12 cellular contexts compared by ENCODE assay signal in the genomic region with DNA sequence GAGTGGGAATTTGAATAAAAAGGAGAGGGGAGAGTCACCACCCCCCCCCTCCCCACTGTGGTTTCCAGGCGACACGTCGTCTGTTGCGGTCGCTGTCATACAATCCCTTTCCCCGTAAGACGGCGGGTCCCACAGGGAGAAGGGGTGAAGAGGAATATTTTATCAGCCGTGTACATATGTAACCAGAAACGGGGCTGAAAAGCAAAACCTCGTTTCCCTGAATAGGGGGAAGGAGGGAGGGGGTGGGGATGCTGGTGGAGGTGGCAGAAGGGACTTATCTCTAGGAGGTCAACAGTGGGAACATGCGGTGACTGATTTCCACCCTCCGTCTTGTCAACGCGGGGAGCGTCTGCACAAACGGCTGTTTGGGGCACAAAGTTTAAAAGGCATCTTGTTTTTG.
"Had no signal": no experiment of that assay in that cellular context is flagged by ENCODE, and none has a peak within 500 bp of the region (broad histone marks: within the 10 kb centered on the region; RNA-seq: fewer than 3 reads in every experiment).

No MANE protein-coding gene starts in this region.

- H3K4me3 Mint-ChIP-seq: activated CD4-positive, alpha-beta memory T cell treated with anti-CD3 and anti-CD28 coated beads, Interleukin-2, amount 10 ng/mL, durations not matched to agents 7 days and 5 days; immature natural killer cell had no signal

- H3K36me3 ChIP-seq: esophagus muscularis mucosa, right atrium auricular region, tibial artery, vagina had no signal

- H3K4me1 Mint-ChIP-seq: activated CD4-positive, alpha-beta memory T cell treated with anti-CD3 and anti-CD28 coated beads, Interleukin-2, amount 10 ng/mL, durations not matched to agents 7 days and 5 days; immature natural killer cell had no signal

- H3K9me3 ChIP-seq: esophagus muscularis mucosa, right atrium auricular region, tibial artery, vagina had no signal

- DNase-seq: activated CD4-positive, alpha-beta memory T cell treated with anti-CD3 and anti-CD28 coated beads, Interleukin-2, amount 10 ng/mL, durations not matched to agents 7 days and 5 days; activated CD4-positive, alpha-beta T cell treated with anti-CD3 and anti-CD28 coated beads for 1 hour; aorta; immature natural killer cell; left cardiac atrium; midbrain; small intestine; tibial artery had no signal

- H3K27ac Mint-ChIP-seq: activated CD4-positive, alpha-beta memory T cell treated with anti-CD3 and anti-CD28 coated beads, Interleukin-2, amount 10 ng/mL, durations not matched to agents 7 days and 5 days; immature natural killer cell had no signal

- H3K4me3 ChIP-seq: esophagus muscularis mucosa, lung, right atrium auricular region, tibial artery, vagina had no signal

- H3K9me3 Mint-ChIP-seq: activated CD4-positive, alpha-beta memory T cell treated with anti-CD3 and anti-CD28 coated beads, Interleukin-2, amount 10 ng/mL, durations not matched to agents 7 days and 5 days had no signal

- H3K4me1 ChIP-seq: esophagus muscularis mucosa, right atrium auricular region, tibial artery, vagina had no signal

- H3K27ac ChIP-seq: esophagus muscularis mucosa, right atrium auricular region, tibial artery, vagina had no signal

- H3K27me3 ChIP-seq: right atrium auricular region, tibial artery, vagina had no signal

- ATAC-seq: left cardiac atrium had no signal
